17 cellular contexts compared by ENCODE assay signal in genomic region chr4:78707268-78707667, GRCh38.
A peak's percentile ranks its signal among the peaks of the same experiment; 100 is the strongest.
DNase-seq lines count a peak whose midpoint lies in the region; ATAC-seq, FAIRE-seq and TF ChIP-seq lines count a peak whose summit lies in the region.
"Had no signal": no experiment of that assay in that cellular context is flagged by ENCODE, and none has a peak within 500 bp of the region (broad histone marks: within the 10 kb centered on the region; RNA-seq: fewer than 3 reads in every experiment).

No MANE protein-coding gene starts in this region.

- TF ChIP-seq EP300 in K562 (IDR thresholded peaks at IDR 0.05; ENCODE audit: low read length): no peak

- H3K4me2 ChIP-seq in mammary epithelial cell (ENCODE audit: insufficient read depth, low read depth, low read length) (no peak overlapping the region), K562 (ENCODE audit: insufficient read depth, low read length) (peak overlapping the region; percentile 39)
- H3K4me2 ChIP-seq: hepatocyte, KMS-11 had no signal

- H3K4me3 ChIP-seq in mammary epithelial cell (replicated peaks in 1 of 3; ENCODE audit: insufficient read depth in 1 of 3, low read depth in 2 of 3, low read length in 3 of 3) (no peak overlapping the region), K562 (no peak overlapping the region)
- H3K4me3 ChIP-seq: hepatocyte, skin epidermis had no signal

- H4K20me1 ChIP-seq in mammary epithelial cell (ENCODE audit: insufficient read depth, low read length) (no peaks in the 10 kb centered on the region), K562 (replicated peaks; ENCODE audit: control insufficient read depth, insufficient read depth, low read length) (no peaks in the 10 kb centered on the region)

- H3K36me3 ChIP-seq in mammary epithelial cell (ENCODE audit: insufficient read depth, low read length) (no peaks in the 10 kb centered on the region), K562 (ENCODE audit: control insufficient read depth, insufficient read depth, low read length) (no peaks in the 10 kb centered on the region)

- no peaks in the 10 kb centered on the region for H3K36me3 Mint-ChIP-seq in MCF 10A (ENCODE audit: insufficient read depth, unreplicated experiment)

- H3K79me2 ChIP-seq in mammary epithelial cell (ENCODE audit: insufficient read depth, low read length) (no peaks in the 10 kb centered on the region), K562 (ENCODE audit: control insufficient read depth, insufficient read depth, low read length) (no peaks in the 10 kb centered on the region)
- H3K79me2 ChIP-seq: hepatocyte had no signal

- no peaks in the 10 kb centered on the region for H3K27me3 Mint-ChIP-seq in MCF 10A (ENCODE audit: insufficient read depth, unreplicated experiment)

- CTCF ChIA-PET in mammary epithelial cell (lab: Charles Lee; ENCODE audit: low non-redundant PET): no interaction called here
- CTCF ChIA-PET in MCF 10A (lab: Yijun Ruan, JAX): interaction anchor here (0.6 kb wide), 2 partner anchors 21 to 157 kb away, joined by 3 to 4 read pairs; no protein-coding TSS in a partner anchor
- CTCF ChIA-PET in K562 (lab: Yijun Ruan, JAX; ENCODE audit: low intra/inter-chr PET ratio): no interaction called here

- dilution Hi-C loops in mammary epithelial cell (cut with HindIII; ENCODE audit: low sequenced_read_pairs): no loop called here

- intact Hi-C loops in mammary epithelial cell (cut with micrococcal nuclease) (no loop called here), MCF 10A (cut with micrococcal nuclease) (no loop called here), K562 (cut with micrococcal nuclease) (no loop called here)

- POLR2A ChIA-PET in MCF 10A (lab: Yijun Ruan, JAX) (interaction anchor here (1.2 kb wide), 1 partner anchor 70 kb away, joined by 4 read pairs; no protein-coding TSS in a partner anchor), K562 (lab: Yijun Ruan, JAX) (interaction anchor here (0.7 kb wide), 1 partner anchor 32 kb away, joined by 3 read pairs; no protein-coding TSS in a partner anchor)

- no peak for TF ChIP-seq POLR2A in K562 (conservative IDR thresholded peaks at IDR 0.05)

- WGBS in mammary epithelial cell (ENCODE audit: low coverage, missing lambda C conversion rate): 42% methylated on average over 2 of the region's 2 CpGs
- WGBS in K562 (ENCODE audit: insufficient coverage, low coverage, missing lambda C conversion rate): 0% methylated on average over 2 of the region's 2 CpGs

- FAIRE-seq in K562 (lab: Jason Lieb, UNC): peak; percentile 78
- FAIRE-seq: bronchial epithelial cell had no signal

- no peak; a peak in 1 of 4 replicates for TF ChIP-seq RAD21 in K562 (CRISPR knock-in tag; conservative IDR thresholded peaks at IDR 0.05 in 1 of 2, IDR thresholded peaks at IDR 0.05 in 1 of 2)

- no peaks in the 10 kb centered on the region for H3K9me3 Mint-ChIP-seq in MCF 10A (ENCODE audit: unreplicated experiment)

- no peak overlapping the region for H3K27ac Mint-ChIP-seq in MCF 10A (ENCODE audit: low read depth, unreplicated experiment)

- H3K9me3 ChIP-seq in mammary epithelial cell (replicated peaks; ENCODE audit: insufficient read depth, low read length) (no peaks in the 10 kb centered on the region), K562 (replicated peaks; ENCODE audit: control insufficient read depth, insufficient read depth, low read depth, low read length) (peaks cover 4% of the 10 kb centered on the region)

- in situ Hi-C loops in mammary epithelial cell (cut with MboI; ENCODE audit: low sequenced_read_pairs in 2 of 2): no loop called here
- in situ Hi-C loops in K562 (cut with MboI): no loop called here

- H2AFZ ChIP-seq in mammary epithelial cell (ENCODE audit: low read depth, low read length) (peak overlapping the region; percentile 43), K562 (ENCODE audit: low read depth, low read length) (peak overlapping the region; percentile 44)
- H2AFZ ChIP-seq: hepatocyte had no signal

- no peaks in the 10 kb centered on the region for H3K27me3 ChIP-seq in mammary epithelial cell (ENCODE audit: insufficient read depth, low read length)
- H3K27me3 ChIP-seq in K562 (ENCODE audit: control insufficient read depth in 2 of 2, insufficient read depth in 2 of 2, low read length in 2 of 2): no peaks in the 10 kb centered on the region
- H3K27me3 ChIP-seq: hepatocyte had no signal

- H3K9me1 ChIP-seq in K562 (ENCODE audit: control insufficient read depth, insufficient read depth, low read length): no peaks in the 10 kb centered on the region

- H3K9ac ChIP-seq in mammary epithelial cell (ENCODE audit: insufficient read depth, low read length): no peak overlapping the region
- H3K9ac ChIP-seq in K562 (ENCODE audit: insufficient read depth in 1 of 2, low read depth in 2 of 2, low read length in 2 of 2): no peak overlapping the region
- H3K9ac ChIP-seq: KMS-11 had no signal

- BruUV-seq in mammary epithelial cell (replicated peaks; lab: Mats Ljungman, UMichigan) (no TSS peak), MCF 10A (replicated peaks; lab: Mats Ljungman, UMichigan) (no TSS peak), K562 (replicated peaks; lab: Mats Ljungman, UMichigan) (no TSS peak)

- DNase-seq in mammary epithelial cell (no peak), MCF 10A (ENCODE audit: unreplicated experiment) (no peak), K562 (ENCODE audit: extremely low read depth in 1 of 4, low spot score in 3 of 4) (peak in 2 of 4 experiments; percentile 46 to 67), cerebellar cortex (ENCODE audit: low spot score) (no peak), GDM1 (lab: John Stamatoyannopoulos, UW) (no peak)
- DNase-seq: activated gamma-delta T cell treated with Interleukin-2 at 50 U/mL for 16 hours; left ventricle myocardium superior; NCI-H2029; NK-92 treated with Interleukin-12 subunit alpha and Interleukin-12 subunit beta, amount 100 ng/mL, for 24 hours; SW 1271 had no signal

- H3K4me1 Mint-ChIP-seq in MCF 10A (ENCODE audit: insufficient read depth, unreplicated experiment): peaks cover 7% of the 10 kb centered on the region

- ATAC-seq in HG03175 (IDR thresholded peaks at IDR 0.05; ENCODE audit: unreplicated experiment) (peak; percentile 39), K562 (peak; percentile 56), GM18867 (IDR thresholded peaks at IDR 0.05; ENCODE audit: unreplicated experiment) (no peak), GM21825 (IDR thresholded peaks at IDR 0.05; ENCODE audit: unreplicated experiment) (no peak)
- ATAC-seq: left ventricle myocardium superior had no signal

- no peak overlapping the region for H3K27ac ChIP-seq in mammary epithelial cell (ENCODE audit: insufficient read depth, low read depth, low read length)
- H3K27ac ChIP-seq in K562 (ENCODE audit: extremely low read depth, low read depth, low read length): peak overlapping the region; percentile 19; the same call in 2 of the 3 replicates
- H3K27ac ChIP-seq: hepatocyte, KMS-11, skin epidermis had no signal

- no peaks in the 10 kb centered on the region for H3K4me1 ChIP-seq in mammary epithelial cell (ENCODE audit: insufficient read depth, low read length)
- H3K4me1 ChIP-seq in K562 (replicated peaks in 1 of 2; ENCODE audit: control insufficient read depth in 2 of 2, insufficient read depth in 2 of 2, low read length in 2 of 2): peaks cover 0 to 40% of the 10 kb centered on the region in 2 experiments

- no peak overlapping the region for H3K4me3 Mint-ChIP-seq in MCF 10A (ENCODE audit: unreplicated experiment)

- TF ChIP-seq CTCF in mammary epithelial cell (conservative IDR thresholded peaks at IDR 0.05 in 1 of 2, IDR thresholded peaks at IDR 0.05 in 1 of 2; ENCODE audit: extremely low read depth in 1 of 2, insufficient read depth in 1 of 2, low read depth in 1 of 2, low read length in 2 of 2) (no peak), MCF 10A (IDR thresholded peaks at IDR 0.05; ENCODE audit: unreplicated experiment) (no peak), K562 (IDR thresholded peaks at IDR 0.05 in 2 of 3, conservative IDR thresholded peaks at IDR 0.05 in 1 of 3; ENCODE audit: insufficient read depth in 2 of 3, low read depth in 1 of 3, low read length in 3 of 3) (no peak)

TF ChIP-seq in K562, 482 proteins besides CTCF, POLR2A, EP300 and RAD21 (continues in another document):
- TF ChIP-seq XRCC5 (IDR thresholded peaks at IDR 0.05; ENCODE audit: low read depth, low read length) (no peak), SIN3A (IDR thresholded peaks at IDR 0.05; ENCODE audit: borderline replicate concordance in 2 of 2, control insufficient read depth in 1 of 2, low read depth in 2 of 2, low read length in 2 of 2) (no peak), ZNF263 (CRISPR knock-in tag; IDR thresholded peaks at IDR 0.05; ENCODE audit: borderline replicate concordance) (peak; percentile 58; the same call in 1 of the 2 replicates), XRCC4 (IDR thresholded peaks at IDR 0.05; ENCODE audit: extremely low read depth, insufficient read depth, insufficient read length) (no peak), E2F3 (CRISPR knock-in tag; IDR thresholded peaks at IDR 0.05) (no peak), ZNF644 (tag; IDR thresholded peaks at IDR 0.05; ENCODE audit: low read depth) (no peak), DNMT1 (IDR thresholded peaks at IDR 0.05) (no peak), ZNF592 (IDR thresholded peaks at IDR 0.05) (peak; percentile 47; the same call in 1 of the 2 replicates)

Comparison
In these comparisons a context has a peak if more than half of its experiments do, and no peak if none do; other contexts are left out.
1. ATAC-seq: peak in HG03175 (single experiment) and K562 (single experiment); none in GM18867 (single experiment) and GM21825 (single experiment).